In the genomic region with DNA sequence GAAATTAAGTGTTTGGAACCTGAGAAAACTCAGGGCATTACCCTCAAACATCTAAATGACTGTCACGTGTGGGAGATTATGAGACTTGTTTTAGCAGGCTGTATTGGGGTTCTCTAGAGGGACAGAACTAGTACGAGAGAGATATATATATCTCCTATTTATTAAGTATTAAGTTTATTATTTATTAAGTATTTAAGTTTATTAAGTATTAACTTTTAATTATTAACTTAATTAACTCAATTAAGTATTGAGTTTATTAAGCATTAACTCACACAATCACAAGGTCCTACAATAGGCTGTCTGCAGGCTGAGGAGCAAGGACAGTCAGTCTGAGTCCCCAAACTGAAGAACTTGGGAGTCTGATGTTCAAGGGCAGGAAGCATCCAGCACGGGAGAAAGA, we compare ENCODE assay signal across 1 cellular context.
TF ChIP-seq lines count a peak whose summit lies in the region.

No MANE protein-coding gene starts in this region.

TF ChIP-seq in K562, 482 proteins besides CTCF, POLR2A, EP300 and RAD21 (continued from another document):
- TF ChIP-seq, protein P1, sequence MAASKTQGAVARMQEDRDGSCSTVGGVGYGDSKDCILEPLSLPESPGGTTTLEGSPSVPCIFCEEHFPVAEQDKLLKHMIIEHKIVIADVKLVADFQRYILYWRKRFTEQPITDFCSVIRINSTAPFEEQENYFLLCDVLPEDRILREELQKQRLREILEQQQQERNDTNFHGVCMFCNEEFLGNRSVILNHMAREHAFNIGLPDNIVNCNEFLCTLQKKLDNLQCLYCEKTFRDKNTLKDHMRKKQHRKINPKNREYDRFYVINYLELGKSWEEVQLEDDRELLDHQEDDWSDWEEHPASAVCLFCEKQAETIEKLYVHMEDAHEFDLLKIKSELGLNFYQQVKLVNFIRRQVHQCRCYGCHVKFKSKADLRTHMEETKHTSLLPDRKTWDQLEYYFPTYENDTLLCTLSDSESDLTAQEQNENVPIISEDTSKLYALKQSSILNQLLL (CRISPR knock-in tag; IDR thresholded peaks at IDR 0.05; ENCODE audit: borderline replicate concordance) = no peak
- TF ChIP-seq MAZ (CRISPR knock-in tag; conservative IDR thresholded peaks at IDR 0.05 in 1 of 2, IDR thresholded peaks at IDR 0.05 in 1 of 2) = no peak
- no peak for TF ChIP-seq MCM5 (IDR thresholded peaks at IDR 0.05; ENCODE audit: low read depth)
- no peak for TF ChIP-seq SRSF9 (IDR thresholded peaks at IDR 0.05; ENCODE audit: borderline replicate concordance, low read depth, low read length)
- TF ChIP-seq, protein P2, sequence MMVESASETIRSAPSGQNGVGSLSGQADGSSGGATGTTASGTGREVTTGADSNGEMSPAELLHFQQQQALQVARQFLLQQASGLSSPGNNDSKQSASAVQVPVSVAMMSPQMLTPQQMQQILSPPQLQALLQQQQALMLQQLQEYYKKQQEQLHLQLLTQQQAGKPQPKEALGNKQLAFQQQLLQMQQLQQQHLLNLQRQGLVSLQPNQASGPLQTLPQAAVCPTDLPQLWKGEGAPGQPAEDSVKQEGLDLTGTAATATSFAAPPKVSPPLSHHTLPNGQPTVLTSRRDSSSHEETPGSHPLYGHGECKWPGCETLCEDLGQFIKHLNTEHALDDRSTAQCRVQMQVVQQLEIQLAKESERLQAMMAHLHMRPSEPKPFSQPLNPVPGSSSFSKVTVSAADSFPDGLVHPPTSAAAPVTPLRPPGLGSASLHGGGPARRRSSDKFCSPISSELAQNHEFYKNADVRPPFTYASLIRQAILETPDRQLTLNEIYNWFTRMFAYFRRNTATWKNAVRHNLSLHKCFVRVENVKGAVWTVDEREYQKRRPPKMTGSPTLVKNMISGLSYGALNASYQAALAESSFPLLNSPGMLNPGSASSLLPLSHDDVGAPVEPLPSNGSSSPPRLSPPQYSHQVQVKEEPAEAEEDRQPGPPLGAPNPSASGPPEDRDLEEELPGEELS (CRISPR knock-in tag; IDR thresholded peaks at IDR 0.05; ENCODE audit: borderline replicate concordance) = no peak
- TF ChIP-seq MCM7 (IDR thresholded peaks at IDR 0.05) = 0 out of 4 replicates have a peak, but pooled peaks of 1 of the 2 experiments have one; percentile 26
- TF ChIP-seq CBFA2T2 (conservative IDR thresholded peaks at IDR 0.05) = no peak
